ENCODE assay signal across 10 cellular contexts in the genomic region with DNA sequence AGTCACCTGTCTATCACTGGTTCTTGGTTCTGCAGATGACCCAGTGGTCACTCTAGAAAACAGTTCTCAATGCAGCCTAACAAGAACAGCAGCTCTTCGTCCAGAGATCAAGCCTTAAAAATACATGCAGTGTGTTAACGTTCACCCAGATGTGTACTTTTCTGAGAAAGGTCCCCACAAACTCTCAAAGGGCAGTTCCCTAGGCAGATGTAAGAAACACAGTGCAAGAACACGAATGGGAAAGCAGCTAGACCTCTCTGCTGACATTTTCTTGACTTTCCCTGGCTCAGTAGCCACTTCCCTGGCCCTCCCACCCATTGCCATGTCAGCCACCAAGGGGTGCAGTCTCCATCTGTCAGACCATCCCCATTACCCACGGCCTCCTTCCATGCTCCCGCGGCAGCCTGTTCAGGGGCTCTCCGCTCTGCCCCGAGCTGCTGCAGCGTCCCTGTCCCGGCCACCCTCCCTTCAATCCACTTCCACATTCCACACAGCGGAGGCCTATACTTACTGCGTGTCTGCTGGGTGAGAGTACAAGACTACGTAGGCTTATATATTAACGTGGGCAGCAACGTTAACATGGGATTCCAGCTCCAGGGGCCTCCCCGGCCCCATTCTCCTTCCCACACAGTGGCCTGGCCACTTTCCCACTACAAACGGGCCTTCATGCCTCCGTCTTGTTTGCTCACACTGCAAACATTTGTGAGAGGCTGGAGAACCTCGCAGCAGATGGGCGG. TPM values are rescaled to one million over a fixed set of nuclear protein-coding genes. Genes with fewer than 3 reads are reported as not detected.
DNase-seq lines count a peak whose midpoint lies in the region; ATAC-seq, FAIRE-seq and TF ChIP-seq lines count a peak whose summit lies in the region.
"Had no signal": no experiment of that assay in that cellular context is flagged by ENCODE, and none has a peak within 500 bp of the region (broad histone marks: within the 10 kb centered on the region; RNA-seq: fewer than 3 reads in every experiment).

No MANE protein-coding gene starts in this region.

- DNase-seq in AG09309 (ENCODE audit: low read depth), result peak; percentile 23
- DNase-seq in T-helper 17 cell, result no peak
- no peak for DNase-seq in left cardiac atrium
- peak in 4 of 6 donors; percentile 22 to 37 (median 30) for DNase-seq in pancreas
- DNase-seq in NCI-H524 (lab: John Stamatoyannopoulos, UW), result no peak
- no peak for DNase-seq in activated gamma-delta T cell (lab: John Stamatoyannopoulos, UW)
- DNase-seq in BE2C, result no peak
- no peak for DNase-seq in NOMO-1 treated with dmso at 0.1 percent for 144 hours (lab: John Stamatoyannopoulos, UW; ENCODE audit: unreplicated experiment)
- DNase-seq: effector CD8-positive, alpha-beta T cell had no signal

- no peak overlapping the region for H3K4me3 ChIP-seq in AG09309 (ENCODE audit: control insufficient read depth, low read depth, low read length)
- H3K4me3 ChIP-seq in pancreas, result no peak overlapping the region
- H3K4me3 ChIP-seq in BE2C (ENCODE audit: low read depth, low read length), result no peak overlapping the region

- peaks cover 2% of the 10 kb centered on the region for H3K36me3 Mint-ChIP-seq in T-helper 17 cell (ENCODE audit: low read depth)

- peak overlapping the region in 3 of 4 donors; percentile 17 to 38 (median 19) for H3K27ac ChIP-seq in pancreas

- no peaks in the 10 kb centered on the region for H3K36me3 ChIP-seq in pancreas
- H3K36me3 ChIP-seq in BE2C, result no peaks in the 10 kb centered on the region

- H3K27me3 ChIP-seq in pancreas, result no peaks in the 10 kb centered on the region
- no peaks in the 10 kb centered on the region for H3K27me3 ChIP-seq in BE2C

- peak overlapping the region; percentile 11 for H3K27ac Mint-ChIP-seq in T-helper 17 cell

- 41 to 43% methylated on average over 20 of the region's 20 CpGs for WGBS in pancreas, 2 donors

- intact Hi-C loops in left cardiac atrium (cut with DNase I) (no loop called here), pancreas (cut with DNase I) (no loop called here)

- H3K4me3 Mint-ChIP-seq in T-helper 17 cell, result no peak overlapping the region

- no peak for TF ChIP-seq CTCF in AG09309 (IDR thresholded peaks at IDR 0.05; ENCODE audit: control insufficient read depth, insufficient read depth, low read depth, low read length, missing control alignments)
- no peak for TF ChIP-seq CTCF in pancreas (IDR thresholded peaks at IDR 0.05)
- TF ChIP-seq CTCF in BE2C (IDR thresholded peaks at IDR 0.05; ENCODE audit: low read depth, low read length), result no peak

- FAIRE-seq in pancreas (lab: Jason Lieb, UNC), result no peak
- FAIRE-seq: GM18507 had no signal

- no peaks in the 10 kb centered on the region for H3K27me3 Mint-ChIP-seq in T-helper 17 cell

- peaks cover 60% of the 10 kb centered on the region for H3K4me1 Mint-ChIP-seq in T-helper 17 cell

- H3K9me3 ChIP-seq in T-helper 17 cell (ENCODE audit: control insufficient read depth, low read length, poor library complexity, severe bottlenecking) (no peaks in the 10 kb centered on the region), pancreas (no peaks in the 10 kb centered on the region), BE2C (no peaks in the 10 kb centered on the region)

- peaks cover 0 to 6% (median 3%) of the 10 kb centered on the region in 3 donors for H3K4me1 ChIP-seq in pancreas
- no peaks in the 10 kb centered on the region for H3K4me1 ChIP-seq in BE2C

- no peak for ATAC-seq in T-helper 17 cell
- peak; percentile 60 for ATAC-seq in left cardiac atrium
- peak; percentile 67 to 78 (median 75) for ATAC-seq in pancreas

RNA-seq across cellular contexts. Expression of a gene that starts 34.3 kb away (rescaled TPM):
- total RNA-seq in T-helper 17 cell (10 to 100 TPM; 33.5 to 37.2 TPM), left cardiac atrium (10 to 100 TPM; 27.1 to 30.0 TPM), pancreas (10 to 100 TPM in 5 of 6 donors, 1 to 10 TPM in 1; 7.4 to 32.3 (median 14.2) TPM)
- 1 to 10 TPM; 6.8 to 10.0 TPM for polyA plus RNA-seq in pancreas
- 10.5 TPM for polyA plus RNA-seq in BE2C (2012; ENCODE audit: insufficient read depth, insufficient read length, low read depth)

Comparison
In these comparisons a context has a peak if more than half of its experiments do, and no peak if none do; other contexts are left out.
1. DNase-seq: peak in AG09309 (single experiment) and pancreas (4 of 6); none in T-helper 17 cell (0 of 3), left cardiac atrium (single experiment), NCI-H524 (0 of 2), activated gamma-delta T cell (single experiment), BE2C (single experiment) and NOMO-1 treated with dmso at 0.1 percent for 144 hours (single experiment).